ENCODE assay signal across 8 cellular contexts in the genomic region with DNA sequence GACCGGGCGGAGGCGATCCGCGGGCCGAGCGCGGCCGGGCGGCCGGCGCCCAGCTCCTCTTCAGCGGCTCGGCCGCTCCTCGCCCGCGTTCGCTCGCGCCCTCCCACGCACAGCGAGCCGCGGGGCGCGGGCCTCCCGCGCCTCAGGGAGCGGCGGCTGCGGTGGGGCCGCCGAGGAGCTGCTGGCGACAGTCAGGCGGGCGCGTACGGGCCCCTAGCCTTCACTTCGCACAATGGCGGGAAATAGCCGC. TPM values are rescaled to one million over a fixed set of nuclear protein-coding genes. Genes with fewer than 3 reads are reported as not detected.
DNase-seq lines count a peak whose midpoint lies in the region; ATAC-seq, FAIRE-seq and TF ChIP-seq lines count a peak whose summit lies in the region.

A gene with protein sequence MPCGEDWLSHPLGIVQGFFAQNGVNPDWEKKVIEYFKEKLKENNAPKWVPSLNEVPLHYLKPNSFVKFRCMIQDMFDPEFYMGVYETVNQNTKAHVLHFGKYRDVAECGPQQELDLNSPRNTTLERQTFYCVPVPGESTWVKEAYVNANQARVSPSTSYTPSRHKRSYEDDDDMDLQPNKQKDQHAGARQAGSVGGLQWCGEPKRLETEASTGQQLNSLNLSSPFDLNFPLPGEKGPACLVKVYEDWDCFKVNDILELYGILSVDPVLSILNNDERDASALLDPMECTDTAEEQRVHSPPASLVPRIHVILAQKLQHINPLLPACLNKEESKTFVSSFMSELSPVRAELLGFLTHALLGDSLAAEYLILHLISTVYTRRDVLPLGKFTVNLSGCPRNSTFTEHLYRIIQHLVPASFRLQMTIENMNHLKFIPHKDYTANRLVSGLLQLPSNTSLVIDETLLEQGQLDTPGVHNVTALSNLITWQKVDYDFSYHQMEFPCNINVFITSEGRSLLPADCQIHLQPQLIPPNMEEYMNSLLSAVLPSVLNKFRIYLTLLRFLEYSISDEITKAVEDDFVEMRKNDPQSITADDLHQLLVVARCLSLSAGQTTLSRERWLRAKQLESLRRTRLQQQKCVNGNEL (minus strand): TSS at position 234 of the 250 bp plus-strand sequence. CDS start 259 bp downstream, outside the sequence.

- no peaks in the 10 kb centered on the region for H3K27me3 Mint-ChIP-seq in CD4-positive, alpha-beta T cell
- H3K27me3 Mint-ChIP-seq in T-helper 2 cell treated with Interferon-gamma antibody and Interleukin-4, amounts not matched to agents 5 μg/mL and 100 μg/mL, for 36 hours (ENCODE audit: low read depth): no peaks in the 10 kb centered on the region

- peaks cover 40% of the 10 kb centered on the region for H3K4me1 Mint-ChIP-seq in CD4-positive, alpha-beta T cell (ENCODE audit: low read depth)
- peaks cover 36% of the 10 kb centered on the region for H3K4me1 Mint-ChIP-seq in T-helper 2 cell treated with Interferon-gamma antibody and Interleukin-4, amounts not matched to agents 5 μg/mL and 100 μg/mL, for 36 hours (ENCODE audit: low read depth)

- H3K27ac Mint-ChIP-seq in CD4-positive, alpha-beta T cell: peak within 1 kb of the TSS; percentile 94
- H3K27ac Mint-ChIP-seq in T-helper 2 cell treated with Interferon-gamma antibody and Interleukin-4, amounts not matched to agents 5 μg/mL and 100 μg/mL, for 36 hours: peak within 1 kb of the TSS; percentile 81

- DNase-seq in CD4-positive, alpha-beta T cell: no peak
- DNase-seq in H54 (ENCODE audit: insufficient read length, low spot score) (no peak), globus pallidus (ENCODE audit: low spot score) (peak; percentile 26), posterior vena cava (ENCODE audit: low spot score) (no peak), LoVo (ENCODE audit: low spot score) (no peak), D341Med (ENCODE audit: low spot score) (no peak)
- DNase-seq in T-helper 2 cell treated with Interferon-gamma antibody and Interleukin-4, amounts not matched to agents 5 μg/mL and 100 μg/mL, for 36 hours (ENCODE audit: low spot score): no peak
- no peak for DNase-seq in effector CD4-positive, alpha-beta T cell

- peak; percentile 78 for TF ChIP-seq POLR2A in H54 (IDR thresholded peaks at IDR 0.05; ENCODE audit: low read depth, low read length)

- no peak for FAIRE-seq in H54 (lab: Jason Lieb, UNC)

- no peaks in the 10 kb centered on the region for H3K9me3 ChIP-seq in CD4-positive, alpha-beta T cell (ENCODE audit: control insufficient read depth, low read length)

- no peaks in the 10 kb centered on the region for H3K27me3 ChIP-seq in CD4-positive, alpha-beta T cell (ENCODE audit: control insufficient read depth, insufficient read depth, low read length)

- intact Hi-C loops in CD4-positive, alpha-beta T cell (cut with DNase I, micrococcal nuclease): loop anchor here in 1 of 2 experiments (1.0 to 5.0 kb wide), 6 partner anchors 146 to 1825 kb away; a partner anchor contains a TSS
- intact Hi-C loops in posterior vena cava (cut with DNase I): no loop called here

- H3K9me3 Mint-ChIP-seq in CD4-positive, alpha-beta T cell: no peaks in the 10 kb centered on the region
- H3K9me3 Mint-ChIP-seq in T-helper 2 cell treated with Interferon-gamma antibody and Interleukin-4, amounts not matched to agents 5 μg/mL and 100 μg/mL, for 36 hours: no peaks in the 10 kb centered on the region

- peaks cover 5% of the 10 kb centered on the region for H3K36me3 Mint-ChIP-seq in CD4-positive, alpha-beta T cell (ENCODE audit: low read depth)
- H3K36me3 Mint-ChIP-seq in T-helper 2 cell treated with Interferon-gamma antibody and Interleukin-4, amounts not matched to agents 5 μg/mL and 100 μg/mL, for 36 hours (ENCODE audit: low read depth): peaks cover 13% of the 10 kb centered on the region

- no peak for TF ChIP-seq CTCF in CD4-positive, alpha-beta T cell (IDR thresholded peaks at IDR 0.05)

- CTCF ChIA-PET in CD4-positive, alpha-beta T cell (lab: Charles Lee): interaction anchor here (1.2 to 2.5 kb wide), 5 partner anchors 13 to 186 kb away, joined by 5 to 18 read pairs (median 5); a partner anchor contains a TSS

- peak within 1 kb of the TSS; percentile 94 for H3K4me3 Mint-ChIP-seq in CD4-positive, alpha-beta T cell
- peak within 1 kb of the TSS; percentile 88 for H3K4me3 Mint-ChIP-seq in T-helper 2 cell treated with Interferon-gamma antibody and Interleukin-4, amounts not matched to agents 5 μg/mL and 100 μg/mL, for 36 hours

- peak within 1 kb of the TSS; percentile 87 for H3K27ac ChIP-seq in CD4-positive, alpha-beta T cell (ENCODE audit: low read depth, low read length)

- no peak for ATAC-seq in CD4-positive, alpha-beta T cell (ENCODE audit: poor library complexity)

- POLR2A ChIA-PET in CD4-positive, alpha-beta T cell (lab: Charles Lee): interaction anchor here (0.6 to 3.5 kb wide), 27 partner anchors 8 to 1118 kb away, joined by 3 to 82 read pairs (median 5); a partner anchor contains a TSS

RNA-seq across cellular contexts. Expression of the gene that starts here (rescaled TPM):
- total RNA-seq in CD4-positive, alpha-beta T cell: 10 to 100 TPM; 14.5 to 14.6 TPM
- 10 to 100 TPM; 42.7 to 50.5 TPM for total RNA-seq in posterior vena cava
